In the genomic region with DNA sequence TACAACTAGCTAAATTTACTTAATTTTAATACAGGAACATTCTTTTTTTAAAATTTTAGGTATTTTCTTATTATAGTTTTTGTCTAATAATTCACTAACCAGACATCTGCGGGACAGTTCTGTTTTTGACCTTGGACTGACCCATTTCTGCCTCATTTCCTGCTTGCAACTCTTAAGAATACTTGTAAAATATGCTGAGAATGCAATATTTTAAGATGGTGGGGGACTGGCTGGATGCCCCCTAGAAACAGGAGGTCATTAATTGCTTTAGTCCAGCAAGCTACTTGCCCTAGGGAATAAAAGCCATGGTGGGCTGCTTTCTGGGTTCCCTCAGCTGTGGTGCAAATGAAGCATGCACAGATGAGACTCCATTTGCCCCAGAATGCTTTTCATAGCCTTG, we compare ENCODE assay signal across 24 cellular contexts.
DNase-seq lines count a peak whose midpoint lies in the region; ATAC-seq, FAIRE-seq and TF ChIP-seq lines count a peak whose summit lies in the region.
"Had no signal": no experiment of that assay in that cellular context is flagged by ENCODE, and none has a peak within 500 bp of the region (broad histone marks: within the 10 kb centered on the region; RNA-seq: fewer than 3 reads in every experiment).

No MANE protein-coding gene starts in this region.

- H3K4me2 ChIP-seq in HepG2 (ENCODE audit: low read depth, low read length) = no peak overlapping the region
- H3K4me2 ChIP-seq: BLaER1 treated with 17β-estradiol and CSF1 and Interleukin-3, amounts not matched to agents 10 nM and 100 nM had no signal

- no peak overlapping the region for H2AFZ ChIP-seq in HepG2 (ENCODE audit: low read length)

- H3K27ac ChIP-seq in HepG2 (ENCODE audit: extremely low read length, insufficient read depth, low read length) = no peak overlapping the region
- no peak overlapping the region for H3K27ac ChIP-seq in right lobe of liver
- H3K27ac ChIP-seq: 22Rv1; BLaER1 treated with 17β-estradiol and CSF1 and Interleukin-3, amounts not matched to agents 10 nM and 100 nM had no signal

- no peak overlapping the region for H3K9ac ChIP-seq in HepG2 (ENCODE audit: insufficient read depth, low read depth, low read length)
- H3K9ac ChIP-seq: BLaER1 treated with 17β-estradiol and CSF1 and Interleukin-3, amounts not matched to agents 10 nM and 100 nM had no signal

- H3K9me3 ChIP-seq in HepG2 (ENCODE audit: low read length) (peaks cover 16% of the 10 kb centered on the region; the same call in 1 of the 2 replicates), right lobe of liver (no peaks in the 10 kb centered on the region)
- H3K9me3 ChIP-seq: BE2C had no signal

- ATAC-seq in HepG2 (no peak), right lobe of liver (no peak), GM18870 (IDR thresholded peaks at IDR 0.05; ENCODE audit: unreplicated experiment) (no peak)
- ATAC-seq: GM12878 had no signal

- H3K36me3 ChIP-seq in HepG2 (replicated peaks in 1 of 2; ENCODE audit: control insufficient read depth in 1 of 2, insufficient read depth in 2 of 2, low read length in 2 of 2) = no peaks in the 10 kb centered on the region
- no peaks in the 10 kb centered on the region for H3K36me3 ChIP-seq in right lobe of liver
- H3K36me3 ChIP-seq: BE2C; BLaER1 treated with 17β-estradiol and CSF1 and Interleukin-3, amounts not matched to agents 10 nM and 100 nM had no signal

- no TSS peak for BruUV-seq in HepG2 (replicated peaks; lab: Mats Ljungman, UMichigan)

- CTCF ChIA-PET in HepG2 (lab: Yijun Ruan, JAX; ENCODE audit: low intra/inter-chr PET ratio, low total read pairs) = no interaction called here

- H3K4me3 ChIP-seq in HepG2 (replicated peaks in 1 of 3; ENCODE audit: insufficient read depth in 1 of 3, low read depth in 2 of 3, low read length in 3 of 3) = no peak overlapping the region
- H3K4me3 ChIP-seq in right lobe of liver = no peak overlapping the region
- no peak overlapping the region for H3K4me3 ChIP-seq in choroid plexus epithelial cell (ENCODE audit: low read depth, low read length)
- H3K4me3 ChIP-seq: BLaER1 treated with 17β-estradiol and CSF1 and Interleukin-3, amounts not matched to agents 10 nM and 100 nM; GM12878 had no signal

- H3K4me1 ChIP-seq in HepG2 (ENCODE audit: insufficient read depth, low read length) (no peaks in the 10 kb centered on the region), right lobe of liver (peaks cover 0 to 15% (median 7%) of the 10 kb centered on the region in 4 donors)
- H3K4me1 ChIP-seq: BE2C; BLaER1 treated with 17β-estradiol and CSF1 and Interleukin-3, amounts not matched to agents 10 nM and 100 nM had no signal

- in situ Hi-C loops in HepG2 (cut with HindIII; ENCODE audit: extremely low pct_ligation_motif_present, low pct_unique_long_range_greater_than_20kb) = no loop called here

- TF ChIP-seq CTCF in HepG2 (CRISPR knock-in tag; IDR thresholded peaks at IDR 0.05) (no peak), right lobe of liver (IDR thresholded peaks at IDR 0.05) (no peak), choroid plexus epithelial cell (conservative IDR thresholded peaks at IDR 0.05; ENCODE audit: low read depth, low read length) (no peak)

- POLR2A ChIA-PET in HepG2 (lab: Yijun Ruan, JAX) = no interaction called here

- no peak for TF ChIP-seq RAD21 in HepG2 (CRISPR knock-in tag; IDR thresholded peaks at IDR 0.05)

- TF ChIP-seq POLR2A in HepG2 (IDR thresholded peaks at IDR 0.05; ENCODE audit: insufficient read depth in 1 of 2, low read depth in 2 of 2, low read length in 2 of 2) = no peak
- no peak for TF ChIP-seq POLR2A in right lobe of liver (IDR thresholded peaks at IDR 0.05)

- 0% methylated on average over 1 of the region's 1 CpG for WGBS in HepG2 (ENCODE audit: low lambda C conversion rate)
- 41% methylated on average over 1 of the region's 1 CpG for WGBS in right lobe of liver (ENCODE audit: insufficient coverage, low coverage, low lambda C conversion rate, missing lambda C conversion rate)

- H3K79me2 ChIP-seq in HepG2 (ENCODE audit: insufficient read depth, low read length) = no peaks in the 10 kb centered on the region

- H4K20me1 ChIP-seq in HepG2 (ENCODE audit: insufficient read depth, low read length) = no peaks in the 10 kb centered on the region
- H4K20me1 ChIP-seq: BLaER1 treated with 17β-estradiol and CSF1 and Interleukin-3, amounts not matched to agents 10 nM and 100 nM had no signal

- FAIRE-seq in HepG2 (lab: Jason Lieb, UNC) = no peak
- FAIRE-seq: D721Med, GM12878 had no signal

- intact Hi-C loops in HepG2 (cut with micrococcal nuclease; ENCODE audit: unreplicated experiment) = no loop called here
- intact Hi-C loops in right lobe of liver (cut with DNase I) = no loop called here

- H3K27me3 ChIP-seq in HepG2 (ENCODE audit: control insufficient read depth in 1 of 2, insufficient read depth in 2 of 2, low read length in 2 of 2) (no peaks in the 10 kb centered on the region), right lobe of liver (no peaks in the 10 kb centered on the region)
- H3K27me3 ChIP-seq: BE2C; BLaER1 treated with 17β-estradiol and CSF1 and Interleukin-3, amounts not matched to agents 10 nM and 100 nM had no signal

- DNase-seq in HepG2 (ENCODE audit: low spot score) (no peak), right lobe of liver (no peak), choroid plexus epithelial cell (ENCODE audit: low read depth) (peak; percentile 13), iris pigment epithelial cell (ENCODE audit: low read depth) (peak; percentile 9), foreskin melanocyte (no peak)
- DNase-seq in activated CD4-positive, alpha-beta T cell treated with anti-CD3 and anti-CD28 coated beads for 4 hours = no peak
- no peak for DNase-seq in activated CD4-positive, CD25-positive, alpha-beta regulatory T cell (lab: John Stamatoyannopoulos, UW)
- DNase-seq: ACHN; AML-193; BE2C; CD4-positive, alpha-beta T cell; CD8-positive, alpha-beta memory T cell; DMS 273 treated with DMSO at 0.1 percent for 48 hours; DMS79; EL; GDM1; GOT3; H7; HCEC 1CT had no signal

- TF ChIP-seq EP300 in HepG2 (IDR thresholded peaks at IDR 0.05; ENCODE audit: low read depth in 2 of 2, low read length in 2 of 2) (no peak), HepG2 (CRISPR knock-in tag; IDR thresholded peaks at IDR 0.05; ENCODE audit: borderline replicate concordance) (no peak)

TF ChIP-seq in HepG2, 621 proteins besides CTCF, POLR2A, EP300 and RAD21:
- TF ChIP-seq GPN1 (CRISPR knock-in tag; IDR thresholded peaks at IDR 0.05; ENCODE audit: borderline replicate concordance) (no peak), MAFF (IDR thresholded peaks at IDR 0.05; ENCODE audit: low read depth, low read length) (peak; percentile 87), MXD1 (CRISPR knock-in tag; IDR thresholded peaks at IDR 0.05) (no peak), SMYD3 (CRISPR knock-in tag; IDR thresholded peaks at IDR 0.05) (no peak), POLR2AphosphoS2 (IDR thresholded peaks at IDR 0.05; ENCODE audit: low read depth, low read length) (no peak), FOSL2 (CRISPR knock-in tag; IDR thresholded peaks at IDR 0.05) (no peak), ATF4 (CRISPR knock-in tag; IDR thresholded peaks at IDR 0.05) (no peak), ETV5 (CRISPR knock-in tag; IDR thresholded peaks at IDR 0.05; ENCODE audit: borderline replicate concordance) (no peak), ZBTB39 (CRISPR knock-in tag; IDR thresholded peaks at IDR 0.05) (no peak), MAFK (conservative IDR thresholded peaks at IDR 0.05 in 1 of 2, IDR thresholded peaks at IDR 0.05 in 1 of 2; ENCODE audit: low read length in 2 of 2) (peak; percentile 88 to 89), ZNF724P (CRISPR knock-in tag; IDR thresholded peaks at IDR 0.05; ENCODE audit: borderline replicate concordance) (no peak)
- TF ChIP-seq, protein P1, sequence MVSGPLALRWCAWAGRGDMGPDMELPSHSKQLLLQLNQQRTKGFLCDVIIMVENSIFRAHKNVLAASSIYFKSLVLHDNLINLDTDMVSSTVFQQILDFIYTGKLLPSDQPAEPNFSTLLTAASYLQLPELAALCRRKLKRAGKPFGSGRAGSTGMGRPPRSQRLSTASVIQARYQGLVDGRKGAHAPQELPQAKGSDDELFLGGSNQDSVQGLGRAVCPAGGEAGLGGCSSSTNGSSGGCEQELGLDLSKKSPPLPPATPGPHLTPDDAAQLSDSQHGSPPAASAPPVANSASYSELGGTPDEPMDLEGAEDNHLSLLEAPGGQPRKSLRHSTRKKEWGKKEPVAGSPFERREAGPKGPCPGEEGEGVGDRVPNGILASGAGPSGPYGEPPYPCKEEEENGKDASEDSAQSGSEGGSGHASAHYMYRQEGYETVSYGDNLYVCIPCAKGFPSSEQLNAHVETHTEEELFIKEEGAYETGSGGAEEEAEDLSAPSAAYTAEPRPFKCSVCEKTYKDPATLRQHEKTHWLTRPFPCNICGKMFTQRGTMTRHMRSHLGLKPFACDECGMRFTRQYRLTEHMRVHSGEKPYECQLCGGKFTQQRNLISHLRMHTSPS (CRISPR knock-in tag; IDR thresholded peaks at IDR 0.05; ENCODE audit: low read depth) = no peak

Comparison
In these comparisons a context has a peak if more than half of its experiments do, and no peak if none do; other contexts are left out.
1. DNase-seq: peak in choroid plexus epithelial cell (single experiment) and iris pigment epithelial cell (single experiment); none in HepG2 (single experiment), right lobe of liver (0 of 3), activated CD4-positive, alpha-beta T cell treated with anti-CD3 and anti-CD28 coated beads for 4 hours (0 of 2), foreskin melanocyte (single experiment) and activated CD4-positive, CD25-positive, alpha-beta regulatory T cell (0 of 4).